Comparison of ENCODE assay signal across 7 cellular contexts in genomic region chr17:37608369-37609169, GRCh38. TPM values are rescaled to one million over a fixed set of nuclear protein-coding genes. Genes with fewer than 3 reads are reported as not detected.
DNase-seq lines count a peak whose midpoint lies in the region; TF ChIP-seq lines count a peak whose summit lies in the region.

No MANE protein-coding gene starts in this region.

- WGBS in esophagus, 2 donors = 0% methylated on average over 20 to 26 of the region's 26 CpGs

- H3K4me3 ChIP-seq in HEK293 (ENCODE audit: low read depth, low read length) (peak overlapping the region; percentile 74), esophagus (ENCODE audit: low read depth in 1 of 2, low read length in 2 of 2) (peak overlapping the region; percentile 98 to 99), mucosa of rectum (ENCODE audit: low read length in 2 of 2) (peak overlapping the region; percentile 89 to 96)

- no peaks in the 10 kb centered on the region for H3K27me3 ChIP-seq in esophagus (ENCODE audit: control insufficient read depth in 1 of 2, insufficient read depth in 2 of 2, low read length in 2 of 2)
- no peaks in the 10 kb centered on the region for H3K27me3 ChIP-seq in mucosa of rectum (ENCODE audit: control insufficient read depth in 2 of 2, insufficient read depth in 2 of 2, low read length in 2 of 2)

- H3K27ac ChIP-seq in HEK293 (ENCODE audit: extremely low read depth, low read depth, low read length) (peak overlapping the region; percentile 77), esophagus (ENCODE audit: low read depth in 2 of 2, low read length in 1 of 2) (peak overlapping the region; percentile 95 to 96), mucosa of rectum (ENCODE audit: low read depth in 2 of 2, low read length in 2 of 2) (peak overlapping the region; percentile 87 to 91)

- no peak for TF ChIP-seq CTCF in GM10266 (IDR thresholded peaks at IDR 0.05; ENCODE audit: control insufficient read depth, insufficient read depth, low read depth, missing control alignments)
- no peak for TF ChIP-seq CTCF in HEK293 (tag by site-specific recombination; IDR thresholded peaks at IDR 0.05)

- no peaks in the 10 kb centered on the region for H3K9me3 ChIP-seq in HEK293 (ENCODE audit: control insufficient read depth, insufficient read depth, low read depth, low read length)
- no peaks in the 10 kb centered on the region for H3K9me3 ChIP-seq in esophagus (ENCODE audit: control insufficient read depth in 2 of 2, insufficient read depth in 1 of 2, low read depth in 1 of 2, low read length in 1 of 2)
- no peaks in the 10 kb centered on the region for H3K9me3 ChIP-seq in mucosa of rectum (ENCODE audit: control insufficient read depth in 2 of 2, low read length in 2 of 2)

- DNase-seq in GM10266 (ENCODE audit: extremely low spot score) (peak; percentile 28), NCI-H1092 (lab: John Stamatoyannopoulos, UW) (peak; percentile 63), UCSD-AML1 (lab: John Stamatoyannopoulos, UW; ENCODE audit: unreplicated experiment) (peak; percentile 71), NCI-H446 (lab: John Stamatoyannopoulos, UW) (no peak)

- H3K36me3 ChIP-seq in HEK293 (ENCODE audit: control insufficient read depth in 2 of 2, insufficient read depth in 1 of 2, low read length in 2 of 2) (peaks cover 4 to 22% of the 10 kb centered on the region in 2 experiments), esophagus (ENCODE audit: control insufficient read depth in 2 of 2, insufficient read depth in 2 of 2, low read length in 1 of 2) (no peaks in the 10 kb centered on the region), mucosa of rectum (ENCODE audit: control insufficient read depth in 2 of 2, insufficient read depth in 2 of 2, low read length in 2 of 2) (peaks cover 3 to 11% of the 10 kb centered on the region in 2 donors)

- CTCF ChIA-PET in HEK293 (lab: Yijun Ruan, JAX) = interaction anchor here (0.6 to 3.1 kb wide), 12 partner anchors 8 to 226 kb away, joined by 3 to 13 read pairs (median 4); no protein-coding TSS in a partner anchor

- H3K9ac ChIP-seq in mucosa of rectum (ENCODE audit: low read depth in 1 of 2, low read length in 2 of 2) = peak overlapping the region; percentile 84 to 91

- H3K4me1 ChIP-seq in HEK293 (ENCODE audit: control insufficient read depth, insufficient read depth, low read length) (peaks cover 7% of the 10 kb centered on the region; the same call in 1 of the 2 replicates), esophagus (ENCODE audit: control insufficient read depth in 2 of 2, insufficient read depth in 2 of 2, low read length in 1 of 2) (peaks cover 0 to 2% of the 10 kb centered on the region in 2 donors), mucosa of rectum (ENCODE audit: control insufficient read depth in 2 of 2, insufficient read depth in 2 of 2, low read length in 2 of 2) (peaks cover 0 to 5% of the 10 kb centered on the region in 2 donors)

- POLR2A ChIA-PET in HEK293 (lab: Yijun Ruan, JAX) = interaction anchor here (0.6 to 2.7 kb wide), 17 partner anchors 9 to 670 kb away, joined by 3 to 11 read pairs (median 3); partner anchors contain the start of gene DDX52

TF ChIP-seq in HEK293, 187 proteins besides CTCF, POLR2A, EP300 and RAD21:
- TF ChIP-seq ZNF335 (tag by site-specific recombination; conservative IDR thresholded peaks at IDR 0.05) = peak; percentile 73
- peak; percentile 59; the same call in 1 of the 2 replicates for TF ChIP-seq ZBTB11 (tag by site-specific recombination; conservative IDR thresholded peaks at IDR 0.05; ENCODE audit: low read depth)
- peak; percentile 65 for TF ChIP-seq PATZ1 (tag by site-specific recombination; IDR thresholded peaks at IDR 0.05)
- TF ChIP-seq ZFP41 (tag by site-specific recombination; IDR thresholded peaks at IDR 0.05; ENCODE audit: borderline replicate concordance) = no peak
- peak; percentile 55 for TF ChIP-seq SP2 (tag by site-specific recombination; IDR thresholded peaks at IDR 0.05)
- TF ChIP-seq KLF9 (tag by site-specific recombination; IDR thresholded peaks at IDR 0.05; ENCODE audit: low read depth) = peak; percentile 10; the same call in 1 of the 2 replicates
- TF ChIP-seq ZNF341 (tag by site-specific recombination; IDR thresholded peaks at IDR 0.05; ENCODE audit: low read depth) = peak; percentile 58; the same call in 1 of the 2 replicates
- no peak for TF ChIP-seq ZNF791 (tag by site-specific recombination; IDR thresholded peaks at IDR 0.05)

RNA-seq across cellular contexts. Expression of gene SYNRG, which starts 0.6 kb away (rescaled TPM):
- polyA plus RNA-seq in esophagus = 1 to 10 TPM; 7.6 to 8.2 TPM

RNA-seq across cellular contexts. Expression of gene DDX52, which starts 34.7 kb away (rescaled TPM):
- 10 to 100 TPM; 10.4 to 12.6 TPM for polyA plus RNA-seq in esophagus

Comparison
In these comparisons a context has a peak if more than half of its experiments do, and no peak if none do; other contexts are left out.
1. DNase-seq: peak in GM10266 (single experiment), NCI-H1092 (single experiment) and UCSD-AML1 (single experiment); none in NCI-H446 (0 of 2).
2. Peak in every context shown above with its lines, with median percentiles within 50 percentile points of each other: H3K27ac ChIP-seq and H3K4me3 ChIP-seq.